23 cellular contexts compared by ENCODE assay signal in genomic region chr18:12765586-12765985, GRCh38.
"Had no signal": no experiment of that assay in that cellular context is flagged by ENCODE, and none has a peak within 500 bp of the region (broad histone marks: within the 10 kb centered on the region; RNA-seq: fewer than 3 reads in every experiment).

No MANE protein-coding gene starts in this region.

- H3K27ac Mint-ChIP-seq: immature natural killer cell; memory B cell; nephron progenitor cell; stimulated activated effector memory CD8-positive, alpha-beta T cell treated with anti-CD3 and anti-CD28 coated beads, Interleukin-12 subunit alpha, Interleukin-12 subunit beta, amount 100 ng/mL, for 72 hours; type B pancreatic cell had no signal

- H3K27me3 ChIP-seq: dorsolateral prefrontal cortex, right atrium auricular region, sigmoid colon, stomach, tibial artery had no signal

- FAIRE-seq: colon, frontal cortex had no signal

- ATAC-seq: left ventricle myocardium superior; naive thymus-derived CD8-positive, alpha-beta T cell had no signal

- H3K4me1 Mint-ChIP-seq: memory B cell; naive thymus-derived CD8-positive, alpha-beta T cell; stimulated activated effector memory CD8-positive, alpha-beta T cell treated with anti-CD3 and anti-CD28 coated beads, Interleukin-12 subunit alpha, Interleukin-12 subunit beta, amount 100 ng/mL, for 72 hours had no signal

- H3K4me3 Mint-ChIP-seq: immature natural killer cell; memory B cell; naive thymus-derived CD8-positive, alpha-beta T cell; nephron progenitor cell; stimulated activated effector memory CD8-positive, alpha-beta T cell treated with anti-CD3 and anti-CD28 coated beads, Interleukin-12 subunit alpha, Interleukin-12 subunit beta, amount 100 ng/mL, for 72 hours; type B pancreatic cell had no signal

- H3K9me3 Mint-ChIP-seq: immature natural killer cell; memory B cell; naive thymus-derived CD8-positive, alpha-beta T cell; nephron progenitor cell; stimulated activated effector memory CD8-positive, alpha-beta T cell treated with anti-CD3 and anti-CD28 coated beads, Interleukin-12 subunit alpha, Interleukin-12 subunit beta, amount 100 ng/mL, for 72 hours; type B pancreatic cell had no signal

- H3K4me1 ChIP-seq: prostate gland, right atrium auricular region, sigmoid colon, tibial artery had no signal

- DNase-seq: dorsolateral prefrontal cortex; effector CD4-positive, alpha-beta T cell; hypothalamus; immature natural killer cell; islet precursor cell; left ventricle myocardium superior; naive thymus-derived CD8-positive, alpha-beta T cell; nephron progenitor cell; nucleus accumbens; sigmoid colon; stimulated activated CD4-positive, alpha-beta T cell treated with anti-CD3 and anti-CD28 coated beads, Interleukin-2, amount 100 ng/mL, for 24 hours; stimulated activated CD4-positive, alpha-beta T cell treated with anti-CD3 and anti-CD28 coated beads, Interleukin-4, amount 100 ng/mL, for 24 hours; stimulated activated naive CD4-positive, alpha-beta T cell treated with Interleukin-2 at 50 U/mL for 16 hours; stomach; tibial artery had no signal

- H3K4me3 ChIP-seq: dorsolateral prefrontal cortex, lung, prostate gland, right atrium auricular region, sigmoid colon, stomach, tibial artery had no signal

- H3K27ac ChIP-seq: dorsolateral prefrontal cortex, prostate gland, right atrium auricular region, sigmoid colon, stomach, tibial artery had no signal

- H3K36me3 ChIP-seq: prostate gland, right atrium auricular region, sigmoid colon, stomach, tibial artery had no signal

- H3K27me3 Mint-ChIP-seq: naive thymus-derived CD8-positive, alpha-beta T cell; type B pancreatic cell had no signal

- H3K36me3 Mint-ChIP-seq: immature natural killer cell; memory B cell; stimulated activated effector memory CD8-positive, alpha-beta T cell treated with anti-CD3 and anti-CD28 coated beads, Interleukin-12 subunit alpha, Interleukin-12 subunit beta, amount 100 ng/mL, for 72 hours; type B pancreatic cell had no signal

- H3K9me3 ChIP-seq: prostate gland, right atrium auricular region, sigmoid colon, stomach, tibial artery had no signal
